Comparison of ENCODE assay signal across 23 cellular contexts in the genomic region with DNA sequence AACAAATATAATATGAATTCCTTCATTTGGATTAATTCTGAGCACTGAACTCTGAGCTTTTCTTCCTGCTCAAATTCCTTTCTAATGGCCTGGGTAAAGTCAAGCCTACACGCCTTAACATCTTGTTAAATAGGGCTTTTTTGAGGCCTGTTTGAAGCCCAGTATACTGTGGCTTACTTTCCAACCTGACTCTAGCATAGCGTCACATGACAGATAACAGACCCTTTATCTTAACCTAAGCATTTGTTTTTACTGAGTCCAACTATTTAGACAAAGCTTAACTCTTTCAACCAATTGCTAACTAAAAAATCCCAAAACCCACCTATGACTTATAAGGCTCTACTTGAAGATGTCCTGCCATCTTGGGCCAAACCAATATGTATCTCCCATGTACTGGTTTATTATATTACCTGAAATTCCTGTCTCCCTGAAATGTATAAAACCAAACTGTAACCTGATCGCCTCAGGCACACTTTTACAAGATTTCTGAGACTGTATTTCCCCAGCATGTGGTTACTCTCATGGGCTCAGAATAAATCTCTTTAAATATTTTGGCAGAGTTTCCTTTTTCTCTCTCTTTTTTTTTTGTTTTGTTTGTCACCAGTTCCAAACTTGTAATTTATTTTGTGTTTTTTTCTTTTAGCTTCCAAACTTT.
A peak's percentile ranks its signal among the peaks of the same experiment; 100 is the strongest.
DNase-seq lines count a peak whose midpoint lies in the region; ATAC-seq and TF ChIP-seq lines count a peak whose summit lies in the region.
"Had no signal": no experiment of that assay in that cellular context is flagged by ENCODE, and none has a peak within 500 bp of the region (broad histone marks: within the 10 kb centered on the region; RNA-seq: fewer than 3 reads in every experiment).

No MANE protein-coding gene starts in this region.

- peaks cover 6% of the 10 kb centered on the region for H3K9me3 Mint-ChIP-seq in natural killer cell treated with Interleukin-12 subunit alpha and Interleukin-12 subunit beta and Interleukin-15 and Interleukin-18, amount 100 ng/mL, for 72 hours
- H3K9me3 Mint-ChIP-seq: activated T-cell treated with anti-CD3 and anti-CD28 coated beads, Interleukin-2, amount 50 U/mL, for 24 hours; brain; CD4-positive, alpha-beta T cell; effector memory CD8-positive, alpha-beta T cell; stimulated activated naive CD8-positive, alpha-beta T cell treated with anti-CD3 and anti-CD28 coated beads, Interleukin-15, Interleukin-2, amounts not matched to agents 100 ng/mL and 50 ng/mL, for 24 hours had no signal

- H3K36me3 ChIP-seq in uterus, result no peaks in the 10 kb centered on the region
- H3K36me3 ChIP-seq: sigmoid colon, SJSA1 had no signal

- H3K27ac Mint-ChIP-seq in natural killer cell treated with Interleukin-12 subunit alpha and Interleukin-12 subunit beta and Interleukin-15 and Interleukin-18, amount 100 ng/mL, for 72 hours, result no peak overlapping the region
- H3K27ac Mint-ChIP-seq: activated T-cell treated with anti-CD3 and anti-CD28 coated beads, Interleukin-2, amount 50 U/mL, for 24 hours; brain; CD4-positive, alpha-beta T cell; effector memory CD8-positive, alpha-beta T cell; stimulated activated naive CD8-positive, alpha-beta T cell treated with anti-CD3 and anti-CD28 coated beads, Interleukin-15, Interleukin-2, amounts not matched to agents 100 ng/mL and 50 ng/mL, for 24 hours had no signal

- H3K4me1 Mint-ChIP-seq in natural killer cell treated with Interleukin-12 subunit alpha and Interleukin-12 subunit beta and Interleukin-15 and Interleukin-18, amount 100 ng/mL, for 72 hours (ENCODE audit: low read depth in 2 of 2), result no peaks in the 10 kb centered on the region
- H3K4me1 Mint-ChIP-seq: brain had no signal

- no peak for ATAC-seq in natural killer cell treated with Interleukin-12 subunit alpha and Interleukin-12 subunit beta and Interleukin-15 and Interleukin-18, amount 100 ng/mL, for 72 hours
- ATAC-seq: effector memory CD8-positive, alpha-beta T cell had no signal

- H3K9me3 ChIP-seq in uterus, result no peaks in the 10 kb centered on the region
- H3K9me3 ChIP-seq: sigmoid colon, SJSA1 had no signal

- intact Hi-C loops in uterus (cut with DNase I; ENCODE audit: low total_unique reads), result no loop called here

- no peaks in the 10 kb centered on the region for H3K36me3 Mint-ChIP-seq in natural killer cell treated with Interleukin-12 subunit alpha and Interleukin-12 subunit beta and Interleukin-15 and Interleukin-18, amount 100 ng/mL, for 72 hours
- H3K36me3 Mint-ChIP-seq: brain had no signal

- TF ChIP-seq CTCF in uterus (IDR thresholded peaks at IDR 0.05), result no peak

- no peak overlapping the region for H3K27ac ChIP-seq in uterus
- H3K27ac ChIP-seq: sigmoid colon, SJSA1 had no signal

- H3K27me3 ChIP-seq in uterus, result no peaks in the 10 kb centered on the region
- H3K27me3 ChIP-seq: sigmoid colon, SJSA1 had no signal

- H3K4me3 Mint-ChIP-seq in natural killer cell treated with Interleukin-12 subunit alpha and Interleukin-12 subunit beta and Interleukin-15 and Interleukin-18, amount 100 ng/mL, for 72 hours, result no peak overlapping the region
- H3K4me3 Mint-ChIP-seq: activated T-cell treated with anti-CD3 and anti-CD28 coated beads, Interleukin-2, amount 50 U/mL, for 24 hours; brain; CD4-positive, alpha-beta T cell; effector memory CD8-positive, alpha-beta T cell; stimulated activated naive CD8-positive, alpha-beta T cell treated with anti-CD3 and anti-CD28 coated beads, Interleukin-15, Interleukin-2, amounts not matched to agents 100 ng/mL and 50 ng/mL, for 24 hours had no signal

- H3K4me3 ChIP-seq in uterus, result no peak overlapping the region
- H3K4me3 ChIP-seq: sigmoid colon, SJSA1 had no signal

- TF ChIP-seq POLR2A in uterus (IDR thresholded peaks at IDR 0.05), result no peak

- no peaks in the 10 kb centered on the region for H3K4me1 ChIP-seq in uterus
- H3K4me1 ChIP-seq: SJSA1 had no signal

- DNase-seq in GM04504 (ENCODE audit: low read depth), result peak; percentile 15
- DNase-seq in M059J (ENCODE audit: low read depth), result peak; percentile 76
- DNase-seq in astrocyte of the hippocampus (ENCODE audit: low read depth, low spot score), result peak; percentile 10
- DNase-seq in myocyte (ENCODE audit: low read depth), result peak; percentile 12
- DNase-seq in natural killer cell treated with Interleukin-12 subunit alpha and Interleukin-12 subunit beta and Interleukin-15 and Interleukin-18, amount 100 ng/mL, for 72 hours (ENCODE audit: low spot score), result no peak
- no peak for DNase-seq in stimulated activated CD4-positive, alpha-beta T cell treated with anti-CD3 and anti-CD28 coated beads, Interleukin-15, amount 100 ng/mL, for 24 hours
- DNase-seq in uterus, result no peak
- DNase-seq in DMS53 (lab: John Stamatoyannopoulos, UW), result no peak
- DNase-seq: activated CD8-positive, alpha-beta memory T cell treated with anti-CD3 and anti-CD28 coated beads for 24 hours; activated gamma-delta T cell treated with Interleukin-2 at 50 U/mL for 16 hours; activated T-cell treated with anti-CD3 and anti-CD28 coated beads, Interleukin-2, amount 50 U/mL, for 24 hours; CD4-positive, alpha-beta T cell; effector memory CD8-positive, alpha-beta T cell; GF-D8; Kasumi-1; NCI-H1105; NCI-H2029 treated with DMSO at 0.1 percent for 48 hours; posterior cingulate gyrus; sigmoid colon; T-helper 1 cell had no signal

- H3K27me3 Mint-ChIP-seq in natural killer cell treated with Interleukin-12 subunit alpha and Interleukin-12 subunit beta and Interleukin-15 and Interleukin-18, amount 100 ng/mL, for 72 hours, result no peaks in the 10 kb centered on the region
- H3K27me3 Mint-ChIP-seq: activated T-cell treated with anti-CD3 and anti-CD28 coated beads, Interleukin-2, amount 50 U/mL, for 24 hours; CD4-positive, alpha-beta T cell; effector memory CD8-positive, alpha-beta T cell; stimulated activated naive CD8-positive, alpha-beta T cell treated with anti-CD3 and anti-CD28 coated beads, Interleukin-15, Interleukin-2, amounts not matched to agents 100 ng/mL and 50 ng/mL, for 24 hours had no signal

Comparison
In these comparisons a context has a peak if more than half of its experiments do, and no peak if none do; other contexts are left out.
1. DNase-seq: peak in GM04504 (single experiment), M059J (single experiment), astrocyte of the hippocampus (single experiment) and myocyte (single experiment); none in natural killer cell treated with Interleukin-12 subunit alpha and Interleukin-12 subunit beta and Interleukin-15 and Interleukin-18, amount 100 ng/mL, for 72 hours (single experiment), stimulated activated CD4-positive, alpha-beta T cell treated with anti-CD3 and anti-CD28 coated beads, Interleukin-15, amount 100 ng/mL, for 24 hours (single experiment), uterus (0 of 2) and DMS53 (single experiment).